15 cellular contexts compared by ENCODE assay signal in genomic region chr15:99605490-99605931, GRCh38. TPM values are rescaled to one million over a fixed set of nuclear protein-coding genes. Genes with fewer than 3 reads are reported as not detected.
DNase-seq lines count a peak whose midpoint lies in the region; ATAC-seq and TF ChIP-seq lines count a peak whose summit lies in the region.
"Had no signal": no experiment of that assay in that cellular context is flagged by ENCODE, and none has a peak within 500 bp of the region (broad histone marks: within the 10 kb centered on the region; RNA-seq: fewer than 3 reads in every experiment).

No MANE protein-coding gene starts in this region.

- H3K9me3 Mint-ChIP-seq in IgD-negative memory B cell (no peaks in the 10 kb centered on the region), chondrocyte (ENCODE audit: low read depth) (peaks cover 4% of the 10 kb centered on the region), memory B cell (no peaks in the 10 kb centered on the region)

- no peak for TF ChIP-seq CTCF in chondrocyte (IDR thresholded peaks at IDR 0.05)
- no peak for TF ChIP-seq CTCF in ovary (IDR thresholded peaks at IDR 0.05)

- no peaks in the 10 kb centered on the region for H3K27me3 ChIP-seq in BLaER1
- H3K27me3 ChIP-seq in ovary, result no peaks in the 10 kb centered on the region
- H3K27me3 ChIP-seq: brain microvascular endothelial cell had no signal

- H3K4me1 Mint-ChIP-seq in IgD-negative memory B cell (peaks cover 44 to 60% (median 59%) of the 10 kb centered on the region in 3 donors), chondrocyte (ENCODE audit: low read depth) (peaks cover 75% of the 10 kb centered on the region), memory B cell (peaks cover 57% of the 10 kb centered on the region)

- H3K4me2 ChIP-seq in BLaER1, result peak overlapping the region; percentile 50; the same call in 1 of the 2 replicates

- no peak for TF ChIP-seq POLR2A in ovary (IDR thresholded peaks at IDR 0.05)

- H3K27ac Mint-ChIP-seq in IgD-negative memory B cell, result peak overlapping the region in 1 of 3 donors; percentile 41
- peak overlapping the region; percentile 88 for H3K27ac Mint-ChIP-seq in chondrocyte (ENCODE audit: unreplicated experiment)
- H3K27ac Mint-ChIP-seq in memory B cell, result peak overlapping the region; percentile 77

- no peaks in the 10 kb centered on the region for H3K27me3 Mint-ChIP-seq in IgD-negative memory B cell
- no peaks in the 10 kb centered on the region for H3K27me3 Mint-ChIP-seq in chondrocyte (ENCODE audit: low read depth)
- H3K27me3 Mint-ChIP-seq in memory B cell, result no peaks in the 10 kb centered on the region

- H3K4me3 Mint-ChIP-seq in IgD-negative memory B cell, result peak overlapping the region in 3 of 4 donors; percentile 48 to 76 (median 55)
- H3K4me3 Mint-ChIP-seq in chondrocyte (ENCODE audit: unreplicated experiment), result no peak overlapping the region
- H3K4me3 Mint-ChIP-seq in memory B cell, result peak overlapping the region; percentile 54
- H3K4me3 Mint-ChIP-seq: activated T-cell treated with anti-CD3 and anti-CD28 coated beads, Interleukin-2, amount 50 U/mL, for 4 hours had no signal

- 90 to 94% (median 93%) methylated on average over 6 of the region's 6 CpGs for WGBS in ovary, 3 donors

- peak overlapping the region; percentile 50; the same call in 1 of the 2 replicates for H3K27ac ChIP-seq in BLaER1
- no peak overlapping the region for H3K27ac ChIP-seq in ovary
- H3K27ac ChIP-seq: brain microvascular endothelial cell, parathyroid adenoma had no signal

- no peak overlapping the region for H3K9ac ChIP-seq in BLaER1
- H3K9ac ChIP-seq: parathyroid adenoma had no signal

- peaks cover 36% of the 10 kb centered on the region for H3K4me1 ChIP-seq in BLaER1
- peaks cover 2% of the 10 kb centered on the region for H3K4me1 ChIP-seq in ovary (ENCODE audit: insufficient read depth)
- H3K4me1 ChIP-seq: parathyroid adenoma had no signal

- H4K20me1 ChIP-seq in BLaER1, result peaks cover 93% of the 10 kb centered on the region

- peaks cover 61% of the 10 kb centered on the region for H3K36me3 ChIP-seq in BLaER1
- no peaks in the 10 kb centered on the region for H3K36me3 ChIP-seq in ovary
- H3K36me3 ChIP-seq: brain microvascular endothelial cell had no signal

- DNase-seq in chondrocyte (ENCODE audit: low spot score) (no peak), memory B cell (ENCODE audit: low spot score in 2 of 2) (no peak), activated gamma-delta T cell (lab: John Stamatoyannopoulos, UW) (no peak), ovary (no peak)
- DNase-seq: activated T-cell treated with anti-CD3 and anti-CD28 coated beads, Interleukin-2, amount 50 U/mL, for 4 hours; brain microvascular endothelial cell; DND-41; NCI-H1092; NCI-H446; stimulated activated CD8-positive, alpha-beta memory T cell treated with anti-CD3 and anti-CD28 coated beads, Interleukin-4, amount 100 ng/mL, for 48 hours had no signal

- peak; percentile 50 for ATAC-seq in memory B cell (ENCODE audit: low read depth)
- no peak for ATAC-seq in GM21723 (IDR thresholded peaks at IDR 0.05; ENCODE audit: unreplicated experiment)
- ATAC-seq in HG02973 (IDR thresholded peaks at IDR 0.05; ENCODE audit: unreplicated experiment), result no peak
- ATAC-seq: activated T-cell treated with anti-CD3 and anti-CD28 coated beads, Interleukin-2, amount 50 U/mL, for 4 hours had no signal

- H3K36me3 Mint-ChIP-seq in IgD-negative memory B cell (peaks cover 10% of the 10 kb centered on the region), chondrocyte (ENCODE audit: low read depth) (peaks cover 24% of the 10 kb centered on the region), memory B cell (peaks cover 29% of the 10 kb centered on the region)

- peaks cover 41% of the 10 kb centered on the region for H3K9me3 ChIP-seq in BLaER1
- H3K9me3 ChIP-seq in ovary, result no peaks in the 10 kb centered on the region

- TF ChIP-seq EP300 in ovary (IDR thresholded peaks at IDR 0.05), result no peak

- intact Hi-C loops in ovary (cut with DNase I), result no loop called here

- no peak overlapping the region for H3K4me3 ChIP-seq in BLaER1
- H3K4me3 ChIP-seq in ovary, result no peak overlapping the region

RNA-seq across cellular contexts. Expression of gene MEF2A, which starts 39.7 kb away (rescaled TPM):
- polyA plus RNA-seq in IgD-negative memory B cell (53.9 TPM), ovary (10 to 100 TPM; 25.5 to 58.9 TPM)
- total RNA-seq in chondrocyte (138 to 191 TPM (median 184 TPM) in 3 replicates), ovary (10 to 100 TPM; 43.2 to 82.7 (median 66.4) TPM)
